8 cellular contexts compared by ENCODE assay signal in genomic region chrX:30504309-30504708, GRCh38.
DNase-seq lines count a peak whose midpoint lies in the region; ATAC-seq, FAIRE-seq and TF ChIP-seq lines count a peak whose summit lies in the region.

No MANE protein-coding gene starts in this region.

- ATAC-seq in left lobe of liver: peak; percentile 37
- no peak for ATAC-seq in stimulated activated naive CD8-positive, alpha-beta T cell treated with anti-CD3 and anti-CD28 coated beads, Interleukin-15, Interleukin-2, amounts not matched to agents 100 U/mL and 50 U/mL, for 24 hours

- DNase-seq in D721Med (ENCODE audit: insufficient read length, low spot score): no peak
- DNase-seq in KBM-7: peak; percentile 86
- DNase-seq in left lobe of liver (ENCODE audit: low spot score): no peak
- no peak for DNase-seq in stimulated activated naive CD8-positive, alpha-beta T cell treated with anti-CD3 and anti-CD28 coated beads, Interleukin-15, Interleukin-2, amounts not matched to agents 100 U/mL and 50 U/mL, for 24 hours
- no peak for DNase-seq in posterior cingulate gyrus
- no peak for DNase-seq in SKM-1 treated with dmso at 0.1 percent for 144 hours (lab: John Stamatoyannopoulos, UW; ENCODE audit: unreplicated experiment)
- no peak for DNase-seq in stimulated activated CD4-positive, alpha-beta T cell treated with anti-CD3 and anti-CD28 coated beads, Interleukin-15, amount 100 ng/mL, for 24 hours

- FAIRE-seq in D721Med (lab: Jason Lieb, UNC) (peak; percentile 79), TTC549 (lab: Jason Lieb, UNC) (peak; percentile 95)

- intact Hi-C loops in posterior cingulate gyrus (cut with DNase I): loop anchor here (5.0 kb wide), 1 partner anchor 227 kb away; no protein-coding TSS in a partner anchor

- peak; percentile 28 for TF ChIP-seq CTCF in D721Med (IDR thresholded peaks at IDR 0.05; ENCODE audit: insufficient read depth, missing control alignments)

- in situ Hi-C loops in KBM-7 (cut with MboI; ENCODE audit: low pct_unique_long_range_greater_than_20kb, low sequenced_read_pairs): no loop called here
